ENCODE assay signal across 22 cellular contexts in the genomic region with DNA sequence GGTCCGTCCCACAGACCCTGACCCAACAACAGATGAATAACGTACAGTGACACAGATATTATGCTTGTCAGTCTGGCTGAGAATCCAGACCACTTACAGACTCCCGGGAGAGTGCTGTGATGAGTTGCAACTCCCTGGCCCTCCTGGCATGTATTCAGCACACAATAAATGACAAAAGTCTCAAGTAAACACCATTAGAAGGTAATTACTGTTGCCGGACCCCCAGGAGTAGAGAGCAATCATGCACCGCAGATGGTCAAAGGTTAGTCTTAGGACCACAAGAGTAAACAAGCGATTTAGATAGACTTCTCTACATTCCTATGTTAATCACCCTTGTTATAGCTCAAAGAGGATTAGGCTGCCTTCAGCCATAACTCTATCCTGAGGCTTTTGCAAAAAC.
A peak's percentile ranks its signal among the peaks of the same experiment; 100 is the strongest.
DNase-seq lines count a peak whose midpoint lies in the region; ATAC-seq and TF ChIP-seq lines count a peak whose summit lies in the region.
"Had no signal": no experiment of that assay in that cellular context is flagged by ENCODE, and none has a peak within 500 bp of the region (broad histone marks: within the 10 kb centered on the region; RNA-seq: fewer than 3 reads in every experiment).

No MANE protein-coding gene starts in this region.

- H3K4me1 ChIP-seq in endodermal cell (ENCODE audit: control insufficient read depth, insufficient read depth, low read length) = peaks cover 3% of the 10 kb centered on the region
- peaks cover 13% of the 10 kb centered on the region for H3K4me1 ChIP-seq in neural progenitor cell

- H3K36me3 Mint-ChIP-seq in endodermal cell (ENCODE audit: low read depth) (no peaks in the 10 kb centered on the region), neural progenitor cell (no peaks in the 10 kb centered on the region)
- H3K36me3 Mint-ChIP-seq: CD8-positive, alpha-beta T cell had no signal

- no peak for ATAC-seq in GM21423 (IDR thresholded peaks at IDR 0.05; ENCODE audit: unreplicated experiment)
- ATAC-seq: CD8-positive, alpha-beta T cell had no signal

- H3K36me3 ChIP-seq in endodermal cell (ENCODE audit: control insufficient read depth, insufficient read depth, low read length) = no peaks in the 10 kb centered on the region
- peaks cover 7% of the 10 kb centered on the region for H3K36me3 ChIP-seq in neural progenitor cell

- peaks cover 18% of the 10 kb centered on the region for H3K9me3 Mint-ChIP-seq in endodermal cell
- no peaks in the 10 kb centered on the region for H3K9me3 Mint-ChIP-seq in neural progenitor cell

- no peak overlapping the region for H3K4me3 Mint-ChIP-seq in endodermal cell
- no peak overlapping the region for H3K4me3 Mint-ChIP-seq in neural progenitor cell
- H3K4me3 Mint-ChIP-seq: CD8-positive, alpha-beta T cell had no signal

- 64 to 66% methylated on average over 6 of the region's 6 CpGs for WGBS in endodermal cell (ENCODE audit: insufficient coverage in 1 of 2, insufficient read length in 1 of 2), 2 experiments

- H3K4me1 Mint-ChIP-seq in endodermal cell (peaks cover 11% of the 10 kb centered on the region), neural progenitor cell (no peaks in the 10 kb centered on the region)

- DNase-seq in NCI-H748 (lab: John Stamatoyannopoulos, UW; ENCODE audit: unreplicated experiment) (peak; percentile 51), NCI-H748 treated with DMSO at 0.1 percent for 48 hours (lab: John Stamatoyannopoulos, UW) (no peak), NCI-H82 (lab: John Stamatoyannopoulos, UW) (peak; percentile 78), endodermal cell (peak; percentile 71), neural progenitor cell (ENCODE audit: low spot score) (peak; percentile 51), iPS-NIHi11 (ENCODE audit: low spot score) (no peak), head of caudate nucleus (no peak)
- DNase-seq: ACHN; AML-193; C1 segment of cervical spinal cord; Calu3; CD8-positive, alpha-beta T cell; DMS153; GDM1; Karpas-422; NCI-H1417 treated with DMSO at 0.1 percent for 48 hours; NCI-H187; NCI-H2107; NCI-H510A; Right ventricle myocardium superior had no signal

- H3K27ac ChIP-seq in endodermal cell (ENCODE audit: low read depth, low read length) (no peak overlapping the region), neural progenitor cell (peak overlapping the region; percentile 30)
- H3K27ac ChIP-seq: 22Rv1 had no signal

- no peak overlapping the region for H3K27ac Mint-ChIP-seq in endodermal cell
- H3K27ac Mint-ChIP-seq in neural progenitor cell = no peak overlapping the region
- H3K27ac Mint-ChIP-seq: CD8-positive, alpha-beta T cell had no signal

- no peak overlapping the region for H3K4me2 ChIP-seq in neural progenitor cell

- H3K27me3 ChIP-seq in endodermal cell (ENCODE audit: control insufficient read depth, insufficient read depth, low read length, poor library complexity, severe bottlenecking) (no peaks in the 10 kb centered on the region), neural progenitor cell (no peaks in the 10 kb centered on the region)

- H2AFZ ChIP-seq in neural progenitor cell (replicated peaks) = no peak overlapping the region

- no peaks in the 10 kb centered on the region for H3K79me2 ChIP-seq in neural progenitor cell (ENCODE audit: low read depth)

- intact Hi-C loops in head of caudate nucleus (cut with DNase I) = no loop called here

- H3F3A ChIP-seq in neural progenitor cell (ENCODE audit: low read depth) = peaks cover 16% of the 10 kb centered on the region

- H3K9me3 ChIP-seq in endodermal cell (ENCODE audit: control insufficient read depth, low read length) (no peaks in the 10 kb centered on the region), neural progenitor cell (ENCODE audit: low read depth) (peaks cover 4% of the 10 kb centered on the region)

- TF ChIP-seq CTCF in endodermal cell (conservative IDR thresholded peaks at IDR 0.05) = no peak
- TF ChIP-seq CTCF in neural progenitor cell (IDR thresholded peaks at IDR 0.05) = no peak

- H4K20me1 ChIP-seq in neural progenitor cell (ENCODE audit: low read depth) = no peaks in the 10 kb centered on the region

- H3K4me3 ChIP-seq in endodermal cell (ENCODE audit: low read length) (no peak overlapping the region), neural progenitor cell (no peak overlapping the region)

- peaks cover 22% of the 10 kb centered on the region for H3K27me3 Mint-ChIP-seq in endodermal cell (ENCODE audit: insufficient read depth)
- H3K27me3 Mint-ChIP-seq in neural progenitor cell (ENCODE audit: insufficient read depth, low read depth) = peaks cover 2% of the 10 kb centered on the region

- no peak overlapping the region for H3K9ac ChIP-seq in endodermal cell (ENCODE audit: extremely low read depth, low read length, poor library complexity, severe bottlenecking)
- H3K9ac ChIP-seq in neural progenitor cell = no peak overlapping the region

Comparison
In these comparisons a context has a peak if more than half of its experiments do, and no peak if none do; other contexts are left out.
1. DNase-seq: peak in NCI-H748 (single experiment), NCI-H82 (single experiment), endodermal cell (single experiment) and neural progenitor cell (single experiment); none in NCI-H748 treated with DMSO at 0.1 percent for 48 hours (single experiment), iPS-NIHi11 (single experiment) and head of caudate nucleus (0 of 42).